ENCODE assay signal across 8 cellular contexts in the genomic region with DNA sequence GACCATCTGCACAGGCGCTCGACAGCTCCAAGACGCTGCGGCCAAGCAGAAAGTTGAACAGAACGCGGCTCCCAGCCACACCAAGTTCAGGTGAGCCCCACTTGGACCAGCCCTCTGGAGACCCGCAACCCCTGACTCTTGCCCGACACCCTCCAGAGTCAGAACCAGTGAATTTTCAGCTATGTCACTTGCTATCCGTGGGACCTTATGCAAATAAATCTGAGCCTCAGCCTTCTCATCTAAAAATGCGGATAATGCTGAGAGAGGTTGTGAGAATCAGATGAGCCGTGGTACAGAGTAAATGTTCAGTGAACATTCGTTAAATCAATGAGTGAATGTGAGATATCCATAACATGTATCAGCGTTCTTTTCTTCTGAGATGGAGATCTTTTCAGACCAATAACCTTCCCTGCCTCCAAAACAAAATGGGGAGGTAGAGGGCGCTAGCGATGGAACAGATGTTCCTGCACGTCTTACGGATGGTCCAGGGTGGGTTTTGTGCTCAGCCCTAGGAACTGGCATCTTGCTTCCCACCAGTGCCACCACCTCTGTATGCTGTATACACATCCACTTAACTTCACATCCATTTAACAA. TPM values are rescaled to one million over a fixed set of nuclear protein-coding genes. Genes with fewer than 3 reads are reported as not detected.
A peak's percentile ranks its signal among the peaks of the same experiment; 100 is the strongest.
DNase-seq lines count a peak whose midpoint lies in the region; ATAC-seq and TF ChIP-seq lines count a peak whose summit lies in the region.

No MANE protein-coding gene starts in this region.

- H3K9me3 Mint-ChIP-seq in activated naive CD4-positive, alpha-beta T cell treated with anti-CD3 and anti-CD28 coated beads, Interleukin-2, amount 10 ng/mL, durations not matched to agents 7 days and 5 days, result no peaks in the 10 kb centered on the region

- H3K4me1 Mint-ChIP-seq in activated naive CD4-positive, alpha-beta T cell treated with anti-CD3 and anti-CD28 coated beads, Interleukin-2, amount 10 ng/mL, durations not matched to agents 7 days and 5 days, result peaks cover 24% of the 10 kb centered on the region

- peak overlapping the region; percentile 82 for H3K4me3 Mint-ChIP-seq in activated naive CD4-positive, alpha-beta T cell treated with anti-CD3 and anti-CD28 coated beads, Interleukin-2, amount 10 ng/mL, durations not matched to agents 7 days and 5 days

- H3K9me3 ChIP-seq in MM.1S (replicated peaks; ENCODE audit: insufficient read depth, low read length), result no peaks in the 10 kb centered on the region
- no peaks in the 10 kb centered on the region for H3K9me3 ChIP-seq in body of pancreas
- no peaks in the 10 kb centered on the region for H3K9me3 ChIP-seq in lower lobe of right lung
- H3K9me3 ChIP-seq in transverse colon, result no peaks in the 10 kb centered on the region

- TF ChIP-seq CTCF in MM.1S (IDR thresholded peaks at IDR 0.05; ENCODE audit: low read length), result peak; percentile 44
- TF ChIP-seq CTCF in body of pancreas (IDR thresholded peaks at IDR 0.05), result no peak
- no peak for TF ChIP-seq CTCF in lower lobe of right lung (IDR thresholded peaks at IDR 0.05)
- TF ChIP-seq CTCF in transverse colon (IDR thresholded peaks at IDR 0.05), result no peak

- H3K36me3 Mint-ChIP-seq in activated naive CD4-positive, alpha-beta T cell treated with anti-CD3 and anti-CD28 coated beads, Interleukin-2, amount 10 ng/mL, durations not matched to agents 7 days and 5 days, result peaks cover 21% of the 10 kb centered on the region

- H3K4me1 ChIP-seq in MM.1S (ENCODE audit: low read length) (peaks cover 11% of the 10 kb centered on the region), body of pancreas (peaks cover 24% of the 10 kb centered on the region), lower lobe of right lung (peaks cover 27% of the 10 kb centered on the region), transverse colon (peaks cover 10 to 32% (median 23%) of the 10 kb centered on the region in 4 donors)

- peak overlapping the region; percentile 88 for H3K4me2 ChIP-seq in MM.1S (ENCODE audit: low read depth, low read length)

- H3K27me3 Mint-ChIP-seq in activated naive CD4-positive, alpha-beta T cell treated with anti-CD3 and anti-CD28 coated beads, Interleukin-2, amount 10 ng/mL, durations not matched to agents 7 days and 5 days, result no peaks in the 10 kb centered on the region

- H3K27ac Mint-ChIP-seq in activated naive CD4-positive, alpha-beta T cell treated with anti-CD3 and anti-CD28 coated beads, Interleukin-2, amount 10 ng/mL, durations not matched to agents 7 days and 5 days, result peak overlapping the region; percentile 96

- H3K27ac ChIP-seq in MM.1S (ENCODE audit: low read length) (peak overlapping the region; percentile 60; the same call in 1 of the 2 replicates), body of pancreas (peak overlapping the region; percentile 89 to 98 (median 96)), lower lobe of right lung (peak overlapping the region; percentile 95), transverse colon (peak overlapping the region; percentile 85 to 89 (median 86))

- WGBS in body of pancreas, 2 donors, result 2 to 3% methylated on average over 11 to 17 of the region's 17 CpGs
- 2 to 3% methylated on average over 7 to 17 of the region's 17 CpGs for WGBS in transverse colon (ENCODE audit: low coverage in 1 of 2), 2 donors

- H3K79me2 ChIP-seq in MM.1S (ENCODE audit: low read length), result peaks cover 57% of the 10 kb centered on the region

- no peaks in the 10 kb centered on the region for H3K9me2 ChIP-seq in MM.1S (replicated peaks; ENCODE audit: insufficient read depth, low read length)

- TF ChIP-seq EP300 in transverse colon (IDR thresholded peaks at IDR 0.05; ENCODE audit: low read depth), result no peak

- ATAC-seq in body of pancreas (no peak), lower lobe of right lung (no peak), HG03135 (IDR thresholded peaks at IDR 0.05; ENCODE audit: unreplicated experiment) (no peak)

- no peaks in the 10 kb centered on the region for H3K27me3 ChIP-seq in MM.1S (replicated peaks; ENCODE audit: insufficient read depth, low read length)
- H3K27me3 ChIP-seq in body of pancreas, result no peaks in the 10 kb centered on the region
- H3K27me3 ChIP-seq in lower lobe of right lung (ENCODE audit: low read depth), result no peaks in the 10 kb centered on the region
- no peaks in the 10 kb centered on the region for H3K27me3 ChIP-seq in transverse colon

- H4K20me1 ChIP-seq in MM.1S (ENCODE audit: insufficient read depth, low read length), result no peaks in the 10 kb centered on the region

- 0 out of 2 replicates have a peak, but pooled peaks cover 7% of the 10 kb centered on the region for H3K36me3 ChIP-seq in MM.1S (replicated peaks; ENCODE audit: insufficient read depth, low read length)
- H3K36me3 ChIP-seq in body of pancreas (replicated peaks in 1 of 2; ENCODE audit: insufficient read depth in 1 of 2, low read depth in 2 of 2), result peaks cover 0 to 11% of the 10 kb centered on the region in 2 donors
- peaks cover 39% of the 10 kb centered on the region for H3K36me3 ChIP-seq in lower lobe of right lung
- H3K36me3 ChIP-seq in transverse colon, result peaks cover 0 to 28% (median 7%) of the 10 kb centered on the region in 4 donors

- in situ Hi-C loops in transverse colon (cut with MboI; ENCODE audit: low pct_ligation_motif_present in 1 of 4, low pct_unique_long_range_greater_than_20kb in 1 of 4, low sequenced_read_pairs in 3 of 4), result no loop called here

- peak overlapping the region; percentile 72 for H2AFZ ChIP-seq in MM.1S (ENCODE audit: low read length)

- intact Hi-C loops in body of pancreas (cut with DNase I), result no loop called here
- intact Hi-C loops in lower lobe of right lung (cut with DNase I), result no loop called here
- intact Hi-C loops in transverse colon (cut with DNase I; ENCODE audit: low total_unique reads), result no loop called here

- no peaks in the 10 kb centered on the region for H3F3A ChIP-seq in MM.1S (ENCODE audit: insufficient read depth, low read length)

- H3K4me3 ChIP-seq in MM.1S (ENCODE audit: low read length) (peak overlapping the region; percentile 89), body of pancreas (peak overlapping the region; percentile 86 to 90), lower lobe of right lung (peak overlapping the region; percentile 93), transverse colon (peak overlapping the region; percentile 62 to 99 (median 67))

- DNase-seq in activated naive CD4-positive, alpha-beta T cell treated with anti-CD3 and anti-CD28 coated beads, Interleukin-2, amount 10 ng/mL, durations not matched to agents 7 days and 5 days, result peak; percentile 30
- no peak for DNase-seq in activated naive CD4-positive, alpha-beta T cell treated with Interleukin-2 at 50 U/mL for 16 hours
- DNase-seq in MM.1S, result peak; percentile 20
- DNase-seq in body of pancreas, result no peak
- DNase-seq in lower lobe of right lung, result no peak
- DNase-seq in transverse colon, result no peak
- no peak for DNase-seq in activated CD4-positive, CD25-positive, alpha-beta regulatory T cell (lab: John Stamatoyannopoulos, UW)

- CTCF ChIA-PET in activated naive CD4-positive, alpha-beta T cell treated with anti-CD3 and anti-CD28 coated beads, Interleukin-2, amount 10 ng/mL, durations not matched to agents 7 days and 5 days (lab: Charles Lee), result interaction anchor here (0.8 to 1.7 kb wide), 3 partner anchors 9 to 170 kb away, joined by 3 to 5 read pairs (median 5); partner anchors contain the start of gene ISG20

- peak overlapping the region; percentile 77 for H3K9ac ChIP-seq in MM.1S (ENCODE audit: low read length)

- TF ChIP-seq POLR2A in body of pancreas (IDR thresholded peaks at IDR 0.05) (no peak), transverse colon (IDR thresholded peaks at IDR 0.05) (no peak)

RNA-seq across cellular contexts. Expression of gene MRPS11, which starts 0.5 kb away (rescaled TPM):
- total RNA-seq in body of pancreas, result 10 to 100 TPM; 16.2 to 35.5 TPM
- total RNA-seq in lower lobe of right lung, result 32.7 TPM
- 10 to 100 TPM; 19.5 to 52.8 (median 39.4) TPM for total RNA-seq in transverse colon

RNA-seq across cellular contexts. Expression of gene MRPL46, which starts 0.8 kb away (rescaled TPM):
- total RNA-seq in body of pancreas (10 to 100 TPM in 1 of 2 donors, 1 to 10 TPM in 1; 9.6 to 16.2 TPM), lower lobe of right lung (15.3 TPM), transverse colon (10 to 100 TPM in 2 of 4 donors, 1 to 10 TPM in 2; 2.8 to 30.6 (median 16.0) TPM)

Comparison
In these comparisons a context has a peak if more than half of its experiments do, and no peak if none do; other contexts are left out.
1. DNase-seq: peak in activated naive CD4-positive, alpha-beta T cell treated with anti-CD3 and anti-CD28 coated beads, Interleukin-2, amount 10 ng/mL, durations not matched to agents 7 days and 5 days (single experiment) and MM.1S (single experiment); none in activated naive CD4-positive, alpha-beta T cell treated with Interleukin-2 at 50 U/mL for 16 hours (single experiment), body of pancreas (0 of 4), lower lobe of right lung (single experiment), transverse colon (single experiment) and activated CD4-positive, CD25-positive, alpha-beta regulatory T cell (0 of 4).
2. Peak in every context shown above with its lines, with median percentiles within 50 percentile points of each other: H3K27ac ChIP-seq and H3K4me3 ChIP-seq.